1 cellular context compared by ENCODE assay signal in genomic region chr20:22533823-22534751, GRCh38.
TF ChIP-seq lines count a peak whose summit lies in the region.

No MANE protein-coding gene starts in this region.

TF ChIP-seq in HepG2, 621 proteins besides CTCF, POLR2A, EP300 and RAD21 (continued from another document and continues in another):
- TF ChIP-seq NFE2L1 (CRISPR knock-in tag; IDR thresholded peaks at IDR 0.05; ENCODE audit: borderline replicate concordance) (peak; percentile 70; the same call in 1 of the 2 replicates), JARID2 (CRISPR knock-in tag; IDR thresholded peaks at IDR 0.05; ENCODE audit: insufficient replicate concordance) (peak; percentile 84), ATF2 (CRISPR knock-in tag; IDR thresholded peaks at IDR 0.05) (peak; percentile 91), CREM (IDR thresholded peaks at IDR 0.05) (peak; percentile 83), CREM (CRISPR knock-in tag; IDR thresholded peaks at IDR 0.05) (no peak), LCORL (IDR thresholded peaks at IDR 0.05) (no peak), LCORL (CRISPR knock-in tag; IDR thresholded peaks at IDR 0.05) (peak; percentile 99), THAP11 (CRISPR knock-in tag; IDR thresholded peaks at IDR 0.05) (peak; percentile 86), IKZF1 (IDR thresholded peaks at IDR 0.05) (no peak), ZNF513 (CRISPR knock-in tag; conservative IDR thresholded peaks at IDR 0.05) (0 out of 2 replicates have a peak, but pooled peaks have one; percentile 25), TRIM24 (CRISPR knock-in tag; IDR thresholded peaks at IDR 0.05) (no peak), KLF11 (CRISPR knock-in tag; IDR thresholded peaks at IDR 0.05) (peak; percentile 97), MTERF4 (CRISPR knock-in tag; IDR thresholded peaks at IDR 0.05) (peak; percentile 99), DPF2 (CRISPR knock-in tag; IDR thresholded peaks at IDR 0.05; ENCODE audit: borderline replicate concordance, low read depth) (peak; percentile 99), KMT2A (CRISPR knock-in tag; IDR thresholded peaks at IDR 0.05) (peak; percentile 85), SMAD1 (CRISPR knock-in tag; IDR thresholded peaks at IDR 0.05; ENCODE audit: borderline replicate concordance, low read depth) (peak; percentile 88), SALL2 (CRISPR knock-in tag; IDR thresholded peaks at IDR 0.05) (peak; percentile 94; the same call in 1 of the 2 replicates), ZFP36L1 (CRISPR knock-in tag; IDR thresholded peaks at IDR 0.05) (peak; percentile 99), ZNF850 (CRISPR knock-in tag; conservative IDR thresholded peaks at IDR 0.05) (0 out of 2 replicates have a peak, but pooled peaks have one; percentile 79), ZNF687 (CRISPR knock-in tag; IDR thresholded peaks at IDR 0.05) (peak; percentile 100), SRY (CRISPR knock-in tag; IDR thresholded peaks at IDR 0.05) (peak; percentile 98), PAXIP1 (CRISPR knock-in tag; conservative IDR thresholded peaks at IDR 0.05) (peak; percentile 98), TRAFD1 (CRISPR knock-in tag; IDR thresholded peaks at IDR 0.05; ENCODE audit: borderline replicate concordance) (peak; percentile 23; the same call in 1 of the 2 replicates), NFKBIZ (CRISPR knock-in tag; IDR thresholded peaks at IDR 0.05) (peak; percentile 90), YY1 (IDR thresholded peaks at IDR 0.05; ENCODE audit: insufficient read depth, insufficient replicate concordance, low read depth, low read length) (peak; percentile 74), HINFP (CRISPR knock-in tag; IDR thresholded peaks at IDR 0.05; ENCODE audit: low read depth) (peak; percentile 96), HDAC6 (IDR thresholded peaks at IDR 0.05; ENCODE audit: low read depth, low read length) (0 out of 2 replicates have a peak, but pooled peaks have one; percentile 10), ZNF224 (CRISPR knock-in tag; IDR thresholded peaks at IDR 0.05) (peak; percentile 88), TCF7L2 (IDR thresholded peaks at IDR 0.05; ENCODE audit: low read depth, low read length) (no peak), ZNF629 (CRISPR knock-in tag; conservative IDR thresholded peaks at IDR 0.05) (peak; percentile 77), ZNF589 (CRISPR knock-in tag; conservative IDR thresholded peaks at IDR 0.05) (peak; percentile 94; the same call in 1 of the 2 replicates), ZBTB46 (CRISPR knock-in tag; IDR thresholded peaks at IDR 0.05; ENCODE audit: borderline replicate concordance) (peak; percentile 94; the same call in 1 of the 2 replicates), SMARCE1 (IDR thresholded peaks at IDR 0.05; ENCODE audit: borderline replicate concordance) (no peak), ZNF121 (CRISPR knock-in tag; IDR thresholded peaks at IDR 0.05) (peak; percentile 69), ZSCAN29 (CRISPR knock-in tag; conservative IDR thresholded peaks at IDR 0.05) (peak; percentile 97), FOSL2 (CRISPR knock-in tag; IDR thresholded peaks at IDR 0.05) (peak; percentile 82), ZNF816 (CRISPR knock-in tag; IDR thresholded peaks at IDR 0.05; ENCODE audit: borderline replicate concordance) (peak; percentile 98), ZFP82 (CRISPR knock-in tag; IDR thresholded peaks at IDR 0.05; ENCODE audit: borderline replicate concordance) (peak; percentile 99), GTF3A (CRISPR knock-in tag; conservative IDR thresholded peaks at IDR 0.05) (0 out of 2 replicates have a peak, but pooled peaks have one; percentile 53), CBFB (CRISPR knock-in tag; IDR thresholded peaks at IDR 0.05) (peak; percentile 62; the same call in 1 of the 2 replicates), ZFP41 (CRISPR knock-in tag; IDR thresholded peaks at IDR 0.05; ENCODE audit: borderline replicate concordance) (peak; percentile 97), ZNF563 (CRISPR knock-in tag; IDR thresholded peaks at IDR 0.05) (peak; percentile 100), GLI4 (CRISPR knock-in tag; IDR thresholded peaks at IDR 0.05; ENCODE audit: borderline replicate concordance) (peak; percentile 99), ZNF354B (CRISPR knock-in tag; IDR thresholded peaks at IDR 0.05) (0 out of 2 replicates have a peak, but pooled peaks have one; percentile 90), ZNF180 (CRISPR knock-in tag; IDR thresholded peaks at IDR 0.05; ENCODE audit: borderline replicate concordance, low read depth) (0 out of 2 replicates have a peak, but pooled peaks have one; percentile 94), ZNF75D (CRISPR knock-in tag; IDR thresholded peaks at IDR 0.05; ENCODE audit: borderline replicate concordance) (no peak), ELF3 (CRISPR knock-in tag; IDR thresholded peaks at IDR 0.05) (peak; percentile 96), NFE2L2 (IDR thresholded peaks at IDR 0.05; ENCODE audit: low read length) (no peak), PAX8 (CRISPR knock-in tag; IDR thresholded peaks at IDR 0.05; ENCODE audit: borderline replicate concordance) (peak; percentile 91; the same call in 1 of the 2 replicates), NFIB (CRISPR knock-in tag; IDR thresholded peaks at IDR 0.05; ENCODE audit: borderline replicate concordance) (no peak), ESRRA (CRISPR knock-in tag; IDR thresholded peaks at IDR 0.05; ENCODE audit: low read depth) (peak; percentile 100), MAFG (CRISPR knock-in tag; IDR thresholded peaks at IDR 0.05) (no peak), DDIT3 (CRISPR knock-in tag; IDR thresholded peaks at IDR 0.05) (no peak), ZNF562 (CRISPR knock-in tag; IDR thresholded peaks at IDR 0.05; ENCODE audit: borderline replicate concordance) (no peak)
